8 cellular contexts compared by ENCODE assay signal in genomic region chr4:184263910-184264732, GRCh38. TPM values are rescaled to one million over a fixed set of nuclear protein-coding genes. Genes with fewer than 3 reads are reported as not detected.
DNase-seq lines count a peak whose midpoint lies in the region; ATAC-seq and TF ChIP-seq lines count a peak whose summit lies in the region.

No MANE protein-coding gene starts in this region.

- H3K9me3 Mint-ChIP-seq in CD4-positive, alpha-beta memory T cell, result no peaks in the 10 kb centered on the region
- peaks cover 0 to 6% of the 10 kb centered on the region in 2 donors for H3K9me3 Mint-ChIP-seq in natural killer cell
- no peaks in the 10 kb centered on the region for H3K9me3 Mint-ChIP-seq in stimulated activated memory B cell treated with anti-CD40 and anti-IgM and Interleukin-4, amounts not matched to agents 10 μg/mL and 1 μg/mL and 100 μg/mL, for 72 hours

- no peak for TF ChIP-seq POLR2A in esophagus muscularis mucosa (IDR thresholded peaks at IDR 0.05; ENCODE audit: low read depth)

- no peak overlapping the region for H3K9ac ChIP-seq in PC-3 (ENCODE audit: low read length)

- peak; percentile 33 for ATAC-seq in GM21515 (IDR thresholded peaks at IDR 0.05; ENCODE audit: unreplicated experiment)
- peak; percentile 63 for ATAC-seq in PC-3
- ATAC-seq in natural killer cell, result peak; percentile 73 to 89 (median 77)
- peak; percentile 61 for ATAC-seq in stimulated activated memory B cell treated with anti-CD40 and anti-IgM and Interleukin-4, amounts not matched to agents 10 μg/mL and 1 μg/mL and 100 μg/mL, for 72 hours

- BruUV-seq in PC-3 (replicated peaks; lab: Mats Ljungman, UMichigan), result no TSS peak

- peaks cover 0 to 5% of the 10 kb centered on the region in 2 donors for H3K36me3 Mint-ChIP-seq in CD4-positive, alpha-beta memory T cell
- H3K36me3 Mint-ChIP-seq in natural killer cell, result no peaks in the 10 kb centered on the region
- no peaks in the 10 kb centered on the region for H3K36me3 Mint-ChIP-seq in stimulated activated memory B cell treated with anti-CD40 and anti-IgM and Interleukin-4, amounts not matched to agents 10 μg/mL and 1 μg/mL and 100 μg/mL, for 72 hours

- CTCF ChIA-PET in CD4-positive, alpha-beta memory T cell (lab: Charles Lee; ENCODE audit: partially characterized antibody), result interaction anchor here (0.5 to 7.6 kb wide), 70 partner anchors 7 to 918 kb away, joined by 3 to 82 read pairs (median 4); partner anchors contain the start of genes CASP3, CENPU, IRF2 and PRIMPOL
- CTCF ChIA-PET in PC-3 (lab: Charles Lee), result interaction anchor here (0.6 to 1.5 kb wide), 6 partner anchors 23 to 832 kb away, joined by 3 to 10 read pairs (median 7); no protein-coding TSS in a partner anchor

- H4K20me1 ChIP-seq in PC-3 (ENCODE audit: low read length), result no peaks in the 10 kb centered on the region

- peak; percentile 81 for TF ChIP-seq CTCF in PC-3 (conservative IDR thresholded peaks at IDR 0.05; ENCODE audit: low read depth, low read length)
- peak; percentile 85 to 91 (median 91) for TF ChIP-seq CTCF in esophagus muscularis mucosa (IDR thresholded peaks at IDR 0.05)
- TF ChIP-seq CTCF in natural killer cell (IDR thresholded peaks at IDR 0.05), result peak; percentile 76

- no peaks in the 10 kb centered on the region for H3K36me3 ChIP-seq in CD4-positive, alpha-beta memory T cell (ENCODE audit: insufficient read depth, low read length)
- H3K36me3 ChIP-seq in PC-3 (ENCODE audit: low read depth, low read length), result no peaks in the 10 kb centered on the region; the same call in 1 of the 2 replicates
- no peaks in the 10 kb centered on the region for H3K36me3 ChIP-seq in esophagus muscularis mucosa

- H3K9me2 ChIP-seq in PC-3 (replicated peaks; ENCODE audit: low read length), result no peaks in the 10 kb centered on the region

- peak overlapping the region; percentile 60 for H3K4me2 ChIP-seq in PC-3 (ENCODE audit: low read length)

- peaks cover 24 to 41% (median 35%) of the 10 kb centered on the region in 4 donors for H3K4me1 Mint-ChIP-seq in CD4-positive, alpha-beta memory T cell
- H3K4me1 Mint-ChIP-seq in natural killer cell, result peaks cover 9 to 23% of the 10 kb centered on the region in 2 donors
- peaks cover 43% of the 10 kb centered on the region for H3K4me1 Mint-ChIP-seq in stimulated activated memory B cell treated with anti-CD40 and anti-IgM and Interleukin-4, amounts not matched to agents 10 μg/mL and 1 μg/mL and 100 μg/mL, for 72 hours

- DNase-seq in CD4-positive, alpha-beta memory T cell, result peak; percentile 85 to 92 (median 88)
- peak; percentile 92 to 97 for DNase-seq in Kasumi-1 (lab: John Stamatoyannopoulos, UW)
- peak; percentile 91 for DNase-seq in PC-3
- peak; percentile 94 for DNase-seq in activated T-cell treated with anti-CD3 and anti-CD28 coated beads for 4 hours
- DNase-seq in esophagus muscularis mucosa (ENCODE audit: extremely low spot score), result peak; percentile 98
- peak; percentile 91 for DNase-seq in natural killer cell

- POLR2A ChIA-PET in CD4-positive, alpha-beta memory T cell (lab: Charles Lee; ENCODE audit: partially characterized antibody), result interaction anchor here (0.7 to 9.7 kb wide), 15 partner anchors 13 to 470 kb away, joined by 3 to 119 read pairs (median 5); partner anchors contain the start of genes CASP3, CENPU, IRF2 and PRIMPOL
- POLR2A ChIA-PET in PC-3 (lab: Charles Lee; ENCODE audit: unreplicated experiment), result interaction anchor here (0.6 to 1.5 kb wide), 2 partner anchors 273 to 1259 kb away, joined by 3 to 4 read pairs; no protein-coding TSS in a partner anchor

- H3K27ac Mint-ChIP-seq in CD4-positive, alpha-beta memory T cell, result peak overlapping the region; percentile 3 to 75 (median 31)
- H3K27ac Mint-ChIP-seq in natural killer cell, result peak overlapping the region; percentile 22 to 78
- peak overlapping the region; percentile 89 for H3K27ac Mint-ChIP-seq in stimulated activated memory B cell treated with anti-CD40 and anti-IgM and Interleukin-4, amounts not matched to agents 10 μg/mL and 1 μg/mL and 100 μg/mL, for 72 hours

- TF ChIP-seq EP300 in esophagus muscularis mucosa (IDR thresholded peaks at IDR 0.05), result no peak

- 18% methylated on average over 15 of the region's 19 CpGs for WGBS in esophagus muscularis mucosa

- peak overlapping the region; percentile 77 for H2AFZ ChIP-seq in PC-3 (ENCODE audit: low read length)

- H3K27me3 ChIP-seq in CD4-positive, alpha-beta memory T cell (ENCODE audit: insufficient read depth, low read length), result no peaks in the 10 kb centered on the region
- H3K27me3 ChIP-seq in PC-3 (ENCODE audit: low read length) (no peaks in the 10 kb centered on the region), esophagus muscularis mucosa (no peaks in the 10 kb centered on the region)

- H3K27ac ChIP-seq in CD4-positive, alpha-beta memory T cell (ENCODE audit: low read depth, low read length), result no peak overlapping the region
- H3K27ac ChIP-seq in PC-3 (ENCODE audit: low read length) (no peak overlapping the region), esophagus muscularis mucosa (replicated peaks in 1 of 4) (no peak overlapping the region)

- peaks cover 0 to 2% of the 10 kb centered on the region in 2 donors for H3K27me3 Mint-ChIP-seq in CD4-positive, alpha-beta memory T cell
- no peaks in the 10 kb centered on the region for H3K27me3 Mint-ChIP-seq in natural killer cell (ENCODE audit: low read depth in 2 of 2)
- H3K27me3 Mint-ChIP-seq in stimulated activated memory B cell treated with anti-CD40 and anti-IgM and Interleukin-4, amounts not matched to agents 10 μg/mL and 1 μg/mL and 100 μg/mL, for 72 hours, result no peaks in the 10 kb centered on the region

- no peaks in the 10 kb centered on the region for H3K9me3 ChIP-seq in CD4-positive, alpha-beta memory T cell (ENCODE audit: control insufficient read depth in 1 of 2, low read length in 2 of 2)
- no peaks in the 10 kb centered on the region for H3K9me3 ChIP-seq in PC-3 (ENCODE audit: low read length)
- H3K9me3 ChIP-seq in esophagus muscularis mucosa, result no peaks in the 10 kb centered on the region

- peak overlapping the region in 5 of 8 donors; percentile 0 to 55 (median 38) for H3K4me3 Mint-ChIP-seq in CD4-positive, alpha-beta memory T cell
- no peak overlapping the region for H3K4me3 Mint-ChIP-seq in natural killer cell
- peak overlapping the region; percentile 66 for H3K4me3 Mint-ChIP-seq in stimulated activated memory B cell treated with anti-CD40 and anti-IgM and Interleukin-4, amounts not matched to agents 10 μg/mL and 1 μg/mL and 100 μg/mL, for 72 hours

- no peaks in the 10 kb centered on the region for H3K79me2 ChIP-seq in PC-3 (ENCODE audit: low read length)

- H3K4me3 ChIP-seq in CD4-positive, alpha-beta memory T cell (ENCODE audit: low read length in 2 of 2), result no peak overlapping the region
- H3K4me3 ChIP-seq in PC-3 (ENCODE audit: low read length) (no peak overlapping the region), esophagus muscularis mucosa (peak overlapping the region in 1 of 4 donors; percentile 14)

- intact Hi-C loops in CD4-positive, alpha-beta memory T cell (cut with micrococcal nuclease), result loop anchor here (1.0 to 10.0 kb wide), 11 partner anchors 25 to 870 kb away; partner anchors contain the start of genes CASP3, IRF2 and PRIMPOL
- intact Hi-C loops in PC-3 (cut with micrococcal nuclease) (loop anchor here (1.0 to 10.0 kb wide), 5 partner anchors 120 to 471 kb away; partner anchors contain the start of genes CASP3, CENPU and PRIMPOL), esophagus muscularis mucosa (cut with DNase I) (loop anchor here (2.0 to 5.0 kb wide), 3 partner anchors 213 to 383 kb away; partner anchors contain the start of genes CASP3 and PRIMPOL), natural killer cell (cut with micrococcal nuclease) (loop anchor here (1.0 to 10.0 kb wide), 4 partner anchors 81 to 471 kb away; partner anchors contain the start of genes CASP3, CENPU and PRIMPOL)

- H3F3A ChIP-seq in PC-3 (ENCODE audit: low read length, unreplicated experiment), result no peaks in the 10 kb centered on the region

- peaks cover 28% of the 10 kb centered on the region for H3K4me1 ChIP-seq in CD4-positive, alpha-beta memory T cell (ENCODE audit: insufficient read depth, low read length)
- H3K4me1 ChIP-seq in PC-3 (ENCODE audit: insufficient read depth, low read length) (peaks cover 25% of the 10 kb centered on the region), esophagus muscularis mucosa (peaks cover 0 to 7% (median 4%) of the 10 kb centered on the region in 4 donors)

RNA-seq across cellular contexts. Expression of gene ENPP6, which starts 46.4 kb away (rescaled TPM):
- not detected for total RNA-seq in CD4-positive, alpha-beta memory T cell
- polyA plus RNA-seq in CD4-positive, alpha-beta memory T cell, result not detected
- not detected in 2 replicates for total RNA-seq in PC-3 (2014; rRNA removed)
- 1 to 10 TPM in 1 of 4 donors, under 1 TPM in 3; 0.42 to 1.1 (median 0.92) TPM for total RNA-seq in esophagus muscularis mucosa
- under 1 TPM in 1 of 3 donors, not detected in 2; 0.23 TPM for total RNA-seq in natural killer cell

Comparison
In these comparisons a context has a peak if more than half of its experiments do, and no peak if none do; other contexts are left out.
1. H3K27ac Mint-ChIP-seq: peak in every context shown above with its lines; median percentile 89 in stimulated activated memory B cell treated with anti-CD40 and anti-IgM and Interleukin-4, amounts not matched to agents 10 μg/mL and 1 μg/mL and 100 μg/mL, for 72 hours; 50 in natural killer cell; 31 in CD4-positive, alpha-beta memory T cell.